Comparison of ENCODE assay signal across 23 cellular contexts in genomic region chr9:83068414-83068813, GRCh38. TPM values are rescaled to one million over a fixed set of nuclear protein-coding genes. Genes with fewer than 3 reads are reported as not detected.
A peak's percentile ranks its signal among the peaks of the same experiment; 100 is the strongest.
DNase-seq lines count a peak whose midpoint lies in the region; ATAC-seq lines count a peak whose summit lies in the region.
"Had no signal": no experiment of that assay in that cellular context is flagged by ENCODE, and none has a peak within 500 bp of the region (broad histone marks: within the 10 kb centered on the region; RNA-seq: fewer than 3 reads in every experiment).

No MANE protein-coding gene starts in this region.

- H3K4me3 Mint-ChIP-seq in activated T-cell treated with anti-CD3 and anti-CD28 coated beads, Interleukin-2, amount 50 U/mL, for 72 hours: no peak overlapping the region
- H3K4me3 Mint-ChIP-seq: CD14-positive monocyte; CD4-positive, alpha-beta T cell; CD8-positive, alpha-beta memory T cell; GM23338; H9 had no signal

- peaks cover 19% of the 10 kb centered on the region for H3K27me3 Mint-ChIP-seq in activated T-cell treated with anti-CD3 and anti-CD28 coated beads, Interleukin-2, amount 50 U/mL, for 72 hours (ENCODE audit: low read depth)

- H3K36me3 Mint-ChIP-seq in activated T-cell treated with anti-CD3 and anti-CD28 coated beads, Interleukin-2, amount 50 U/mL, for 72 hours (ENCODE audit: insufficient read depth in 2 of 2): peaks cover 0 to 1% of the 10 kb centered on the region in 2 donors
- H3K36me3 Mint-ChIP-seq: CD14-positive monocyte had no signal

- intact Hi-C loops in left cardiac atrium (cut with DNase I): no loop called here

- peaks cover 0 to 1% of the 10 kb centered on the region in 2 donors for H3K9me3 Mint-ChIP-seq in activated T-cell treated with anti-CD3 and anti-CD28 coated beads, Interleukin-2, amount 50 U/mL, for 72 hours
- H3K9me3 Mint-ChIP-seq: CD4-positive, alpha-beta T cell; GM23338; H9 had no signal

- H3K27ac Mint-ChIP-seq in activated T-cell treated with anti-CD3 and anti-CD28 coated beads, Interleukin-2, amount 50 U/mL, for 72 hours: no peak overlapping the region
- H3K27ac Mint-ChIP-seq: CD14-positive monocyte; CD4-positive, alpha-beta T cell; CD8-positive, alpha-beta memory T cell; GM23338; H9 had no signal

- DNase-seq in NCI-H69 (lab: John Stamatoyannopoulos, UW) (peak; percentile 46), RPMI8226 (peak; percentile 8), left lobe of liver (ENCODE audit: low spot score) (no peak), mucosa of gallbladder (ENCODE audit: low spot score) (peak; percentile 61), left cardiac atrium (no peak)
- DNase-seq in activated T-cell treated with anti-CD3 and anti-CD28 coated beads, Interleukin-2, amount 50 U/mL, for 72 hours: no peak
- DNase-seq: 8988T; ACHN; AML-193; BE2C; CD4-positive, alpha-beta T cell; CD8-positive, alpha-beta memory T cell; DMS 273 treated with DMSO at 0.1 percent for 48 hours; DMS79; EL; GDM1; H9 had no signal

- ATAC-seq in left lobe of liver (peak; percentile 72), HG03571 (IDR thresholded peaks at IDR 0.05; ENCODE audit: unreplicated experiment) (no peak), left cardiac atrium (no peak)
- ATAC-seq in activated T-cell treated with anti-CD3 and anti-CD28 coated beads, Interleukin-2, amount 50 U/mL, for 72 hours (replicated peaks in 1 of 2): no peak
- ATAC-seq: A549, GM12878, GM23338, HCT116 had no signal

- H3K4me1 Mint-ChIP-seq in activated T-cell treated with anti-CD3 and anti-CD28 coated beads, Interleukin-2, amount 50 U/mL, for 72 hours (ENCODE audit: low read depth): no peaks in the 10 kb centered on the region
- H3K4me1 Mint-ChIP-seq: CD14-positive monocyte; CD8-positive, alpha-beta memory T cell had no signal

RNA-seq across cellular contexts. Expression of gene RASEF, which starts 5.5 kb away (rescaled TPM):
- total RNA-seq in left lobe of liver (2.4 TPM), mucosa of gallbladder (30.3 TPM), left cardiac atrium (under 1 TPM; 0.05 to 0.24 TPM)
- not detected for total RNA-seq in activated T-cell treated with anti-CD3 and anti-CD28 coated beads, Interleukin-2, amount 50 U/mL, for 72 hours
- total RNA-seq: CD4-positive, alpha-beta T cell; CD8-positive, alpha-beta memory T cell had no signal

Comparison
In these comparisons a context has a peak if more than half of its experiments do, and no peak if none do; other contexts are left out.
1. DNase-seq: peak in NCI-H69 (single experiment), RPMI8226 (single experiment) and mucosa of gallbladder (single experiment); none in left lobe of liver (single experiment), activated T-cell treated with anti-CD3 and anti-CD28 coated beads, Interleukin-2, amount 50 U/mL, for 72 hours (0 of 2) and left cardiac atrium (single experiment).